19 cellular contexts compared by ENCODE assay signal in genomic region chrX:113539599-113540356, GRCh38.
DNase-seq lines count a peak whose midpoint lies in the region; ATAC-seq, FAIRE-seq and TF ChIP-seq lines count a peak whose summit lies in the region.
"Had no signal": no experiment of that assay in that cellular context is flagged by ENCODE, and none has a peak within 500 bp of the region (broad histone marks: within the 10 kb centered on the region; RNA-seq: fewer than 3 reads in every experiment).

No MANE protein-coding gene starts in this region.

- H4K91ac ChIP-seq in H1 (replicated peaks; ENCODE audit: insufficient read length, low read length): no peak overlapping the region

- no peak overlapping the region for H4K5ac ChIP-seq in H1 (ENCODE audit: insufficient read length, low read depth, low read length)

- no peak overlapping the region for H2AK5ac ChIP-seq in H1 (ENCODE audit: low read depth, low read length)

- H3F3A ChIP-seq in GM23338 (replicated peaks; ENCODE audit: low read depth): no peaks in the 10 kb centered on the region

- H4K8ac ChIP-seq in H1 (ENCODE audit: extremely low read depth, insufficient read depth, low read length): no peak overlapping the region

- no peak for TF ChIP-seq EP300 in H1 (IDR thresholded peaks at IDR 0.05; ENCODE audit: borderline replicate concordance in 1 of 2, low read depth in 2 of 2, low read length in 2 of 2)

- TF ChIP-seq POLR2A in H1 (IDR thresholded peaks at IDR 0.05; ENCODE audit: control extremely low read depth in 1 of 2, low read depth in 2 of 2, low read length in 2 of 2): no peak
- no peak for TF ChIP-seq POLR2A in spleen (IDR thresholded peaks at IDR 0.05)

- WGBS in HUES64: 78% methylated on average over 1 of the region's 2 CpGs
- 82% methylated on average over 2 of the region's 2 CpGs; no CpG with 5 or more reads in 1 of the 2 experiments for WGBS in H1 (ENCODE audit: extremely low coverage in 1 of 2, insufficient coverage in 1 of 2, insufficient read length in 1 of 2, insufficient replicate concordance in 2 of 2, low coverage in 1 of 2, low lambda C conversion rate in 2 of 2, missing lambda C conversion rate in 1 of 2), 2 experiments
- 75 to 97% (median 81%) methylated on average over 2 of the region's 2 CpGs for WGBS in spleen, 5 donors

- H3K79me1 ChIP-seq in H1 (ENCODE audit: low read depth, low read length): no peaks in the 10 kb centered on the region

- H2AFZ ChIP-seq in GM23338 (no peak overlapping the region), H1 (ENCODE audit: low read length) (no peak overlapping the region)

- H2BK20ac ChIP-seq in H1 (ENCODE audit: low read length): no peak overlapping the region

- no peak overlapping the region for H3K4me3 Mint-ChIP-seq in GM23338
- no peak overlapping the region for H3K4me3 Mint-ChIP-seq in activated naive CD8-positive, alpha-beta T cell treated with anti-CD3 and anti-CD28 coated beads for 36 hours
- H3K4me3 Mint-ChIP-seq: CD14-positive monocyte; CD4-positive, alpha-beta memory T cell had no signal

- peak; percentile 96 for FAIRE-seq in H1 (lab: Jason Lieb, UNC)
- FAIRE-seq: GM12878 had no signal

- H3K23ac ChIP-seq in H1 (ENCODE audit: insufficient read length): no peak overlapping the region

- H3K18ac ChIP-seq in H1 (ENCODE audit: extremely low read depth, low read length): no peak overlapping the region

- H3K4me3 ChIP-seq in GM23338 (no peak overlapping the region), HUES64 (ENCODE audit: low read length) (no peak overlapping the region), H1 (ENCODE audit: extremely low read depth in 1 of 4, insufficient read depth in 2 of 4, low read depth in 3 of 4, low read length in 4 of 4) (no peak overlapping the region; a peak in 1 of 8 replicates), spleen (no peak overlapping the region)
- H3K4me3 ChIP-seq: BLaER1, GM12878, HAP-1 had no signal

- H3K9ac ChIP-seq in HUES64 (ENCODE audit: low read depth, low read length): no peak overlapping the region
- no peak overlapping the region for H3K9ac ChIP-seq in H1 (replicated peaks in 1 of 4; ENCODE audit: extremely low read depth in 1 of 4, low read depth in 3 of 4, low read length in 3 of 4)
- H3K9ac ChIP-seq: BLaER1 had no signal

- no peaks in the 10 kb centered on the region for H3K9me2 ChIP-seq in GM23338 (ENCODE audit: insufficient read depth)

- no peak overlapping the region for H3K14ac ChIP-seq in H1 (ENCODE audit: insufficient read length)

- no peaks in the 10 kb centered on the region for H3K9me3 ChIP-seq in HUES64 (ENCODE audit: insufficient read depth, low read depth, low read length)
- no peaks in the 10 kb centered on the region for H3K9me3 ChIP-seq in H1 (ENCODE audit: insufficient read depth in 2 of 2, low read depth in 1 of 2, low read length in 1 of 2)
- H3K9me3 ChIP-seq in spleen: no peaks in the 10 kb centered on the region
- H3K9me3 ChIP-seq: BLaER1, HAP-1 had no signal

- TF ChIP-seq CTCF in GM23338 (conservative IDR thresholded peaks at IDR 0.05; ENCODE audit: low read depth in 2 of 2): no peak
- TF ChIP-seq CTCF in H1 (IDR thresholded peaks at IDR 0.05; ENCODE audit: control extremely low read depth in 1 of 3, insufficient read depth in 1 of 3, low read depth in 1 of 3, low read length in 3 of 3): no peak
- TF ChIP-seq CTCF in spleen (IDR thresholded peaks at IDR 0.05 in 8 of 11, conservative IDR thresholded peaks at IDR 0.05 in 3 of 11): no peak

- H3K27ac ChIP-seq in GM23338 (ENCODE audit: low read depth) (peak overlapping the region; percentile 75; the same call in 1 of the 2 replicates), HUES64 (ENCODE audit: low read depth, low read length) (peak overlapping the region; percentile 75; the same call in 1 of the 2 replicates), H1 (ENCODE audit: low read depth, low read length) (no peak overlapping the region), spleen (no peak overlapping the region), caudate nucleus (ENCODE audit: low read depth, low read length) (no peak overlapping the region)
- H3K27ac ChIP-seq: BLaER1, HL-60 had no signal

- no peak for TF ChIP-seq RAD21 in H1 (IDR thresholded peaks at IDR 0.05 in 1 of 2, conservative IDR thresholded peaks at IDR 0.05 in 1 of 2; ENCODE audit: low read depth in 2 of 2, low read length in 2 of 2)

- H3K9me3 Mint-ChIP-seq in GM23338: peaks cover 5% of the 10 kb centered on the region; the same call in 1 of the 3 replicates
- peaks cover 2% of the 10 kb centered on the region for H3K9me3 Mint-ChIP-seq in activated naive CD8-positive, alpha-beta T cell treated with anti-CD3 and anti-CD28 coated beads for 36 hours

- DNase-seq in GM23338 (ENCODE audit: low spot score) (peak; percentile 35), H1 (ENCODE audit: low read depth in 1 of 2, low spot score in 2 of 2) (no peak), iPS-NIHi11 (ENCODE audit: low spot score) (peak; percentile 4), spleen (no peak), caudate nucleus (lab: John Stamatoyannopoulos, UW) (no peak)
- no peak for DNase-seq in activated naive CD8-positive, alpha-beta T cell treated with anti-CD3 and anti-CD28 coated beads for 36 hours
- DNase-seq: 8988T; CD4-positive, alpha-beta memory T cell; DMS153; DMS79 treated with DMSO at 0.1 percent for 48 hours; GOT3; KG1 had no signal

- no peak overlapping the region for H3K56ac ChIP-seq in H1 (replicated peaks; ENCODE audit: insufficient read length, low read depth, low read length)

- H3K36me3 Mint-ChIP-seq in GM23338 (ENCODE audit: low read depth): peaks cover 3% of the 10 kb centered on the region; the same call in 2 of the 3 replicates
- no peaks in the 10 kb centered on the region for H3K36me3 Mint-ChIP-seq in activated naive CD8-positive, alpha-beta T cell treated with anti-CD3 and anti-CD28 coated beads for 36 hours
- H3K36me3 Mint-ChIP-seq: CD14-positive monocyte; CD4-positive, alpha-beta memory T cell had no signal

- POLR2A ChIA-PET in H1 (lab: Charles Lee; ENCODE audit: partially characterized antibody): interaction anchor here (0.6 kb wide), 1 partner anchor 499 kb away, joined by 3 read pairs; no protein-coding TSS in a partner anchor

- H3K4ac ChIP-seq in H1 (replicated peaks; ENCODE audit: insufficient read length, low read depth, low read length): no peak overlapping the region

- intact Hi-C loops in spleen (cut with DNase I; ENCODE audit: low total_unique reads): no loop called here

- H3K23me2 ChIP-seq in H1 (ENCODE audit: low read depth, low read length): no peaks in the 10 kb centered on the region

- H2BK15ac ChIP-seq in H1 (ENCODE audit: low read length): no peak overlapping the region

- no peaks in the 10 kb centered on the region for H3K36me3 ChIP-seq in GM23338 (ENCODE audit: insufficient read depth)
- no peaks in the 10 kb centered on the region for H3K36me3 ChIP-seq in HUES64 (ENCODE audit: insufficient read depth, low read length)
- no peaks in the 10 kb centered on the region for H3K36me3 ChIP-seq in H1 (ENCODE audit: control insufficient read depth in 2 of 4, insufficient read depth in 4 of 4, low read length in 3 of 4)
- H3K36me3 ChIP-seq in spleen: no peaks in the 10 kb centered on the region
- H3K36me3 ChIP-seq: BLaER1, HAP-1 had no signal

- H2BK5ac ChIP-seq in H1 (ENCODE audit: low read depth, low read length): no peak overlapping the region

- peaks cover 10% of the 10 kb centered on the region; the same call in 2 of the 3 replicates for H3K4me1 Mint-ChIP-seq in GM23338
- H3K4me1 Mint-ChIP-seq in activated naive CD8-positive, alpha-beta T cell treated with anti-CD3 and anti-CD28 coated beads for 36 hours: no peaks in the 10 kb centered on the region
- H3K4me1 Mint-ChIP-seq: CD14-positive monocyte; CD4-positive, alpha-beta memory T cell had no signal

- H3K27me3 Mint-ChIP-seq in GM23338 (ENCODE audit: insufficient read depth, low read depth, poor library complexity): no peaks in the 10 kb centered on the region
- H3K27me3 Mint-ChIP-seq in activated naive CD8-positive, alpha-beta T cell treated with anti-CD3 and anti-CD28 coated beads for 36 hours: no peaks in the 10 kb centered on the region
- H3K27me3 Mint-ChIP-seq: CD4-positive, alpha-beta memory T cell had no signal

- peak; percentile 83 for ATAC-seq in GM23338
- ATAC-seq in HG03571 (IDR thresholded peaks at IDR 0.05; ENCODE audit: unreplicated experiment): no peak
- ATAC-seq: GM12878 had no signal

- H3K79me2 ChIP-seq in GM23338 (replicated peaks; ENCODE audit: insufficient read depth): no peaks in the 10 kb centered on the region
- no peaks in the 10 kb centered on the region for H3K79me2 ChIP-seq in H1 (ENCODE audit: control insufficient read depth in 1 of 2, insufficient read depth in 2 of 2, low read length in 2 of 2)

- H4K20me1 ChIP-seq in GM23338 (replicated peaks; ENCODE audit: insufficient read depth): no peaks in the 10 kb centered on the region
- H4K20me1 ChIP-seq in H1 (replicated peaks in 1 of 2; ENCODE audit: control insufficient read depth in 1 of 2, insufficient read depth in 2 of 2, low read length in 2 of 2): no peaks in the 10 kb centered on the region
- H4K20me1 ChIP-seq: BLaER1 had no signal

- H3K27me3 ChIP-seq in GM23338 (ENCODE audit: insufficient read depth) (no peaks in the 10 kb centered on the region), HUES64 (ENCODE audit: insufficient read depth, low read length) (no peaks in the 10 kb centered on the region), H1 (replicated peaks in 1 of 4; ENCODE audit: control insufficient read depth in 3 of 4, extremely low read depth in 1 of 4, insufficient read depth in 3 of 4, low read length in 3 of 4) (no peaks in the 10 kb centered on the region), spleen (replicated peaks in 1 of 7) (peaks cover 0 to 1% (median 0%) of the 10 kb centered on the region in 7 donors)

- peak overlapping the region; percentile 78 for H3K27ac Mint-ChIP-seq in GM23338
- no peak overlapping the region for H3K27ac Mint-ChIP-seq in activated naive CD8-positive, alpha-beta T cell treated with anti-CD3 and anti-CD28 coated beads for 36 hours
- H3K27ac Mint-ChIP-seq: CD14-positive monocyte; CD4-positive, alpha-beta memory T cell had no signal

- no peak overlapping the region for H3K4me2 ChIP-seq in GM23338
- no peak overlapping the region; a peak in 1 of 4 replicates for H3K4me2 ChIP-seq in H1 (ENCODE audit: insufficient read depth in 1 of 2, low read depth in 2 of 2, low read length in 2 of 2)
- H3K4me2 ChIP-seq: BLaER1 had no signal

- no peak overlapping the region for H2BK12ac ChIP-seq in H1 (ENCODE audit: low read depth, low read length)

- H3K4me1 ChIP-seq in GM23338 (ENCODE audit: insufficient read depth) (peaks cover 17% of the 10 kb centered on the region; the same call in 1 of the 2 replicates), HUES64 (ENCODE audit: insufficient read depth, low read length) (peaks cover 10% of the 10 kb centered on the region; the same call in 1 of the 2 replicates), H1 (replicated peaks in 1 of 4; ENCODE audit: control insufficient read depth in 3 of 4, insufficient read depth in 4 of 4, low read length in 3 of 4) (peaks cover 0 to 4% (median 0%) of the 10 kb centered on the region in 4 experiments; a peak in 1 of 7 replicates), spleen (no peaks in the 10 kb centered on the region)
- H3K4me1 ChIP-seq: BLaER1 had no signal

- H2BK120ac ChIP-seq in H1 (replicated peaks; ENCODE audit: low read depth, low read length): no peak overlapping the region

- CTCF ChIA-PET in H1 (lab: Charles Lee; ENCODE audit: partially characterized antibody): no interaction called here

TF ChIP-seq in H1, 55 proteins besides CTCF, POLR2A, EP300 and RAD21 (continues in another document):
- no peak for TF ChIP-seq SAP30 (IDR thresholded peaks at IDR 0.05; ENCODE audit: insufficient read depth, insufficient replicate concordance, low read length)

Comparison
In these comparisons a context has a peak if more than half of its experiments do, and no peak if none do; other contexts are left out.
1. DNase-seq: peak in GM23338 (single experiment) and iPS-NIHi11 (single experiment); none in H1 (0 of 2), spleen (single experiment), activated naive CD8-positive, alpha-beta T cell treated with anti-CD3 and anti-CD28 coated beads for 36 hours (single experiment) and caudate nucleus (0 of 61).
2. H3K27ac ChIP-seq: peak in GM23338 (single experiment) and HUES64 (single experiment); none in H1 (single experiment), spleen (0 of 8) and caudate nucleus (single experiment).